Comparison of ENCODE assay signal across 8 cellular contexts in genomic region chr9:37329576-37329975, GRCh38.
DNase-seq lines count a peak whose midpoint lies in the region; ATAC-seq, FAIRE-seq and TF ChIP-seq lines count a peak whose summit lies in the region.

No MANE protein-coding gene starts in this region.

- TF ChIP-seq CTCF in astrocyte (IDR thresholded peaks at IDR 0.05; ENCODE audit: insufficient read depth, low read depth, low read length) (peak; percentile 37), pancreas (IDR thresholded peaks at IDR 0.05) (no peak)

- FAIRE-seq in astrocyte (lab: Jason Lieb, UNC) (no peak), pancreas (lab: Jason Lieb, UNC) (no peak)

- DNase-seq in NOMO-1 treated with DMSO at 0.1 percent for 48 hours (lab: John Stamatoyannopoulos, UW; ENCODE audit: unreplicated experiment) = peak; percentile 8
- DNase-seq in NOMO-1 (lab: John Stamatoyannopoulos, UW; ENCODE audit: unreplicated experiment in 2 of 2) = no peak
- peak; percentile 10 for DNase-seq in astrocyte (ENCODE audit: low read depth)
- no peak for DNase-seq in pancreas
- DNase-seq in activated CD8-positive, alpha-beta memory T cell treated with anti-CD3 and anti-CD28 coated beads, Interleukin-2, amount 50 U/mL, for 48 hours = no peak
- no peak for DNase-seq in activated T-cell treated with anti-CD3 and anti-CD28 coated beads for 4 hours
- no peak for DNase-seq in HK-2 (ENCODE audit: unreplicated experiment)

- no peaks in the 10 kb centered on the region for H4K20me1 ChIP-seq in astrocyte (ENCODE audit: insufficient read depth, low read length)

- no peak overlapping the region for H3K4me3 ChIP-seq in astrocyte (ENCODE audit: insufficient read depth, low read depth, low read length)
- no peak overlapping the region for H3K4me3 ChIP-seq in pancreas

- H3K4me2 ChIP-seq in astrocyte (ENCODE audit: low read length) = no peak overlapping the region

- no peaks in the 10 kb centered on the region for H3K36me3 ChIP-seq in astrocyte (ENCODE audit: insufficient read depth, low read length)
- H3K36me3 ChIP-seq in pancreas = no peaks in the 10 kb centered on the region

- H3K27ac ChIP-seq in astrocyte (ENCODE audit: low read depth, low read length) = no peak overlapping the region
- no peak overlapping the region for H3K27ac ChIP-seq in pancreas

- no peaks in the 10 kb centered on the region for H3K36me3 Mint-ChIP-seq in astrocyte (ENCODE audit: low read depth, unreplicated experiment)

- H3K9me3 ChIP-seq in astrocyte (ENCODE audit: insufficient read depth, low read depth, low read length) (no peaks in the 10 kb centered on the region), pancreas (no peaks in the 10 kb centered on the region)

- no peak overlapping the region for H3K27ac Mint-ChIP-seq in astrocyte (ENCODE audit: unreplicated experiment)

- intact Hi-C loops in pancreas (cut with DNase I) = no loop called here

- H2AFZ ChIP-seq in astrocyte (ENCODE audit: low read depth, low read length) = no peak overlapping the region

- H3K4me1 ChIP-seq in astrocyte (ENCODE audit: insufficient read depth, low read length) (peaks cover under 1% of the 10 kb centered on the region), pancreas (peaks cover 19 to 34% (median 27%) of the 10 kb centered on the region in 3 donors)

- no peaks in the 10 kb centered on the region for H3K27me3 ChIP-seq in astrocyte (ENCODE audit: insufficient read depth, low read length)
- no peaks in the 10 kb centered on the region for H3K27me3 ChIP-seq in pancreas

- no peaks in the 10 kb centered on the region for H3K9me3 Mint-ChIP-seq in astrocyte (ENCODE audit: unreplicated experiment)

- H3K9ac ChIP-seq in astrocyte (ENCODE audit: low read length) = no peak overlapping the region

- no peaks in the 10 kb centered on the region for H3K27me3 Mint-ChIP-seq in astrocyte (ENCODE audit: low read depth, unreplicated experiment)

- peaks cover 4% of the 10 kb centered on the region for H3K4me1 Mint-ChIP-seq in astrocyte (ENCODE audit: low read depth, unreplicated experiment)

- 64 to 67% methylated on average over 2 of the region's 2 CpGs for WGBS in pancreas, 2 donors

- H3K79me2 ChIP-seq in astrocyte (ENCODE audit: insufficient read depth, low read length) = no peaks in the 10 kb centered on the region

- ATAC-seq in HG03565 (IDR thresholded peaks at IDR 0.05; ENCODE audit: unreplicated experiment) = peak; percentile 33
- peak; percentile 51 to 78 (median 70) for ATAC-seq in pancreas

- H3K4me3 Mint-ChIP-seq in astrocyte (ENCODE audit: unreplicated experiment) = no peak overlapping the region

Comparison
In these comparisons a context has a peak if more than half of its experiments do, and no peak if none do; other contexts are left out.
1. DNase-seq: peak in NOMO-1 treated with DMSO at 0.1 percent for 48 hours (single experiment) and astrocyte (single experiment); none in NOMO-1 (0 of 2), pancreas (0 of 6), activated CD8-positive, alpha-beta memory T cell treated with anti-CD3 and anti-CD28 coated beads, Interleukin-2, amount 50 U/mL, for 48 hours (single experiment), activated T-cell treated with anti-CD3 and anti-CD28 coated beads for 4 hours (single experiment) and HK-2 (single experiment).